Comparison of ENCODE assay signal across 6 cellular contexts in genomic region chr9:137077758-137078693, GRCh38. TPM values are rescaled to one million over a fixed set of nuclear protein-coding genes. Genes with fewer than 3 reads are reported as not detected.
DNase-seq lines count a peak whose midpoint lies in the region; ATAC-seq lines count a peak whose summit lies in the region.

No MANE protein-coding gene starts in this region.

- H3K36me3 ChIP-seq in NT2/D1 (ENCODE audit: insufficient read depth, insufficient read length, low read length): peaks cover 35% of the 10 kb centered on the region
- no peaks in the 10 kb centered on the region for H3K36me3 ChIP-seq in ectodermal cell (ENCODE audit: control insufficient read depth, insufficient read depth, low read length)

- intact Hi-C loops in sciatic nerve (cut with DNase I): no loop called here

- ATAC-seq in GM18907 (IDR thresholded peaks at IDR 0.05; ENCODE audit: unreplicated experiment): peak; percentile 12
- no peak for ATAC-seq in sciatic nerve

- H3K4me3 ChIP-seq in NT2/D1 (ENCODE audit: insufficient read length, low read depth) (peak overlapping the region; percentile 78), ectodermal cell (ENCODE audit: insufficient read depth, low read depth, low read length) (peak overlapping the region; percentile 21)

- 10% methylated on average over 76 of the region's 76 CpGs for WGBS in ectodermal cell, 2 experiments

- H3K9me3 ChIP-seq in NT2/D1 (ENCODE audit: insufficient read depth, low read length) (no peaks in the 10 kb centered on the region), ectodermal cell (ENCODE audit: control insufficient read depth, low read length) (no peaks in the 10 kb centered on the region)

- H3K27ac ChIP-seq in ectodermal cell (ENCODE audit: insufficient read depth, low read depth, low read length, poor library complexity, severe bottlenecking): no peak overlapping the region

- no peak for DNase-seq in NT2/D1 (ENCODE audit: low read depth, low spot score)
- peak; percentile 73 for DNase-seq in sciatic nerve (ENCODE audit: low spot score)
- no peak for DNase-seq in kidney glomerular epithelial cell (lab: John Stamatoyannopoulos, UW)
- DNase-seq in HuH-7 (ENCODE audit: low spot score): no peak

- peak overlapping the region; percentile 90 for H3K9ac ChIP-seq in NT2/D1 (ENCODE audit: insufficient read length, low read depth)

- peaks cover 12% of the 10 kb centered on the region for H3K27me3 ChIP-seq in NT2/D1 (ENCODE audit: insufficient read depth, insufficient read length)
- H3K27me3 ChIP-seq in ectodermal cell (ENCODE audit: control insufficient read depth, insufficient read depth, low read length, poor library complexity, severe bottlenecking): peaks cover 75% of the 10 kb centered on the region

- H3K4me1 ChIP-seq in NT2/D1 (ENCODE audit: insufficient read depth, insufficient read length) (peaks cover 19% of the 10 kb centered on the region), ectodermal cell (ENCODE audit: control insufficient read depth, insufficient read depth, low read length) (peaks cover 10% of the 10 kb centered on the region)

RNA-seq across cellular contexts. Expression of gene UAP1L1, which starts 0.7 kb away (rescaled TPM):
- polyA plus RNA-seq in ectodermal cell (2013, experiment 1 of 4): 0.74 TPM
- polyA plus RNA-seq in ectodermal cell (2013, experiment 2 of 4): 0.53 TPM
- polyA plus RNA-seq in ectodermal cell (2013, experiment 3 of 4): 0.48 TPM
- 0.53 TPM for polyA plus RNA-seq in ectodermal cell (2013, experiment 4 of 4)
- total RNA-seq in sciatic nerve: 18.3 TPM

RNA-seq across cellular contexts. Expression of gene SAPCD2, which starts 7.7 kb away (rescaled TPM):
- polyA plus RNA-seq in ectodermal cell (2013, experiment 1 of 4): 12.2 TPM
- 9.6 TPM for polyA plus RNA-seq in ectodermal cell (2013, experiment 2 of 4)
- 12.9 TPM for polyA plus RNA-seq in ectodermal cell (2013, experiment 3 of 4)
- 12.2 TPM for polyA plus RNA-seq in ectodermal cell (2013, experiment 4 of 4)
- 0.36 TPM for total RNA-seq in sciatic nerve

RNA-seq across cellular contexts. Expression of gene MAN1B1, which starts 8.8 kb away (rescaled TPM):
- polyA plus RNA-seq in ectodermal cell (2013, experiment 1 of 4): 50.1 TPM
- polyA plus RNA-seq in ectodermal cell (2013, experiment 2 of 4): 47.3 TPM
- polyA plus RNA-seq in ectodermal cell (2013, experiment 3 of 4): 39.0 TPM
- polyA plus RNA-seq in ectodermal cell (2013, experiment 4 of 4): 42.2 TPM
- 48.3 TPM for total RNA-seq in sciatic nerve

RNA-seq across cellular contexts. Expression of gene ENTPD2, which starts 24.2 kb away (rescaled TPM):
- polyA plus RNA-seq in ectodermal cell (2013, experiment 1 of 4): not detected
- polyA plus RNA-seq in ectodermal cell (2013, experiment 2 of 4): 0.25 TPM
- polyA plus RNA-seq in ectodermal cell (2013, experiment 3 of 4): not detected
- not detected for polyA plus RNA-seq in ectodermal cell (2013, experiment 4 of 4)
- 24.3 TPM for total RNA-seq in sciatic nerve

RNA-seq across cellular contexts. Expression of gene NPDC1, which starts 32.0 kb away (rescaled TPM):
- polyA plus RNA-seq in ectodermal cell (2013, experiment 1 of 4): 38.1 TPM
- polyA plus RNA-seq in ectodermal cell (2013, experiment 2 of 4): 31.3 TPM
- polyA plus RNA-seq in ectodermal cell (2013, experiment 3 of 4): 36.4 TPM
- 36.7 TPM for polyA plus RNA-seq in ectodermal cell (2013, experiment 4 of 4)
- 157 TPM for total RNA-seq in sciatic nerve
